Comparison of ENCODE assay signal across 1 cellular context in genomic region chr6:169247419-169247818, GRCh38.
TF ChIP-seq lines count a peak whose summit lies in the region.

No MANE protein-coding gene starts in this region.

TF ChIP-seq in H1, 55 proteins besides CTCF, POLR2A, EP300 and RAD21:
- TF ChIP-seq ZNF274 (IDR thresholded peaks at IDR 0.05; ENCODE audit: borderline replicate concordance, extremely low read depth, low read length) (no peak), HDAC6 (IDR thresholded peaks at IDR 0.05; ENCODE audit: low read depth, low read length) (no peak), SP4 (IDR thresholded peaks at IDR 0.05; ENCODE audit: low read length) (no peak), POLR2AphosphoS5 (IDR thresholded peaks at IDR 0.05; ENCODE audit: low read depth, low read length) (no peak), RBBP5 (IDR thresholded peaks at IDR 0.05; ENCODE audit: borderline replicate concordance, low read depth, low read length) (no peak), TEAD4 (IDR thresholded peaks at IDR 0.05; ENCODE audit: low read depth, low read length) (no peak), SP1 (IDR thresholded peaks at IDR 0.05; ENCODE audit: low read depth, low read length) (no peak), EGR1 (IDR thresholded peaks at IDR 0.05; ENCODE audit: borderline replicate concordance, low read depth, low read length) (no peak), ATF2 (IDR thresholded peaks at IDR 0.05; ENCODE audit: low read length) (no peak), CBX8 (IDR thresholded peaks at IDR 0.05; ENCODE audit: borderline replicate concordance, low read depth, low read length) (no peak), PHF8 (conservative IDR thresholded peaks at IDR 0.05; ENCODE audit: low read depth, low read length) (no peak)
TF ChIP-seq in H1: peak in this region for 0.
